In genomic region chr2:239465017-239466001, GRCh38 we compare ENCODE assay signal across 8 cellular contexts.
A peak's percentile ranks its signal among the peaks of the same experiment; 100 is the strongest.
DNase-seq lines count a peak whose midpoint lies in the region; ATAC-seq and TF ChIP-seq lines count a peak whose summit lies in the region.

No MANE protein-coding gene starts in this region.

- TF ChIP-seq POLR2A in vagina (IDR thresholded peaks at IDR 0.05), result no peak

- no peak overlapping the region for H3K4me3 ChIP-seq in left lung
- no peak overlapping the region for H3K4me3 ChIP-seq in vagina

- ATAC-seq in left lung (peak; percentile 86), GM18502 (IDR thresholded peaks at IDR 0.05; ENCODE audit: poor library complexity, unreplicated experiment) (no peak)

- H3K4me1 ChIP-seq in left lung, result peaks cover 0 to 36% of the 10 kb centered on the region in 2 donors
- peaks cover 30% of the 10 kb centered on the region for H3K4me1 ChIP-seq in vagina

- DNase-seq in activated effector memory CD4-positive, alpha-beta T cell treated with anti-CD3 and anti-CD28 coated beads, Interleukin-2, amount 50 U/mL, for 16 hours, result peak; percentile 57
- DNase-seq in activated effector memory CD4-positive, alpha-beta T cell treated with Interleukin-2 at 50 U/mL for 16 hours, result no peak
- peak in 46 of 58 donors; percentile 15 to 90 (median 61) for DNase-seq in anterior cingulate cortex (lab: John Stamatoyannopoulos, UW)
- peak; percentile 89 to 92 for DNase-seq in left lung
- DNase-seq in vagina (ENCODE audit: extremely low spot score in 2 of 2), result peak; percentile 86 to 87
- no peak for DNase-seq in NCI-H1092 (lab: John Stamatoyannopoulos, UW)
- DNase-seq in NCI-H2107 (lab: John Stamatoyannopoulos, UW), result no peak

- no peaks in the 10 kb centered on the region for H3K9me3 ChIP-seq in left lung
- H3K9me3 ChIP-seq in vagina, result no peaks in the 10 kb centered on the region

- H3K27me3 ChIP-seq in left lung, result no peaks in the 10 kb centered on the region
- no peaks in the 10 kb centered on the region for H3K27me3 ChIP-seq in vagina

- H3K27ac ChIP-seq in left lung (peak overlapping the region; percentile 59 to 92), vagina (no peak overlapping the region)

- intact Hi-C loops in left lung (cut with DNase I) (no loop called here), vagina (cut with DNase I) (no loop called here)

- TF ChIP-seq CTCF in left lung (IDR thresholded peaks at IDR 0.05) (no peak), vagina (IDR thresholded peaks at IDR 0.05) (no peak)

- no peaks in the 10 kb centered on the region for H3K36me3 ChIP-seq in left lung
- H3K36me3 ChIP-seq in vagina, result no peaks in the 10 kb centered on the region

Comparison
In these comparisons a context has a peak if more than half of its experiments do, and no peak if none do; other contexts are left out.
1. DNase-seq: peak in activated effector memory CD4-positive, alpha-beta T cell treated with anti-CD3 and anti-CD28 coated beads, Interleukin-2, amount 50 U/mL, for 16 hours (single experiment), anterior cingulate cortex (46 of 58), left lung (2 of 2) and vagina (2 of 2); none in activated effector memory CD4-positive, alpha-beta T cell treated with Interleukin-2 at 50 U/mL for 16 hours (single experiment), NCI-H1092 (single experiment) and NCI-H2107 (single experiment).